24 cellular contexts compared by ENCODE assay signal in the genomic region with DNA sequence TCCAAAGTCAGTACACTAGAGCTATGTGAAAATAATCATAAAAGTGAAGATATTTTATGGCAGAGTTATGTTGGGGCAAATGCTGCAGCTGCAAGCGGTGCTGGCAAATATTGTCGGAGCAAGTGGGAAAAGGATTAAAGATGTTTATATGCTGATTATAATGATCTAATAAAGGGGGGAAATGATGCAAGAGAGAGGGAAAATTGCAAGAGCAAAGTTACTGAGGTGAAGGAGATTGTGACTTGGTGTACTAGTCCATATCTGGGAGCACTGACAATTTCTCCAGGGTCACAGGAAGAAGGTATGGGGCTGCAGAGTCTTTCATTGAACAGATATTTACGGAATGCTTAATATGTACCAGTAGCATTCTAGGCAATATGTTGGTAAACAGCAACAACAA.
"Had no signal": no experiment of that assay in that cellular context is flagged by ENCODE, and none has a peak within 500 bp of the region (broad histone marks: within the 10 kb centered on the region; RNA-seq: fewer than 3 reads in every experiment).

No MANE protein-coding gene starts in this region.

- ATAC-seq: natural killer cell; psoas muscle; right cardiac atrium; right lobe of liver; stimulated activated effector memory CD8-positive, alpha-beta T cell treated with anti-CD3 and anti-CD28 coated beads, Interleukin-12 subunit alpha, Interleukin-12 subunit beta, amount 100 ng/mL, for 72 hours; stimulated activated naive B cell treated with anti-CD40 and anti-IgM and Interleukin-4, amounts not matched to agents 10 μg/mL and 1 μg/mL and 100 μg/mL, for 72 hours; upper lobe of right lung had no signal

- H3K4me1 ChIP-seq: parathyroid adenoma, psoas muscle, right lobe of liver, stomach, tibial artery, transverse colon, upper lobe of right lung, uterus had no signal

- FAIRE-seq: small intestine had no signal

- H3K9me3 ChIP-seq: ovary, psoas muscle, right lobe of liver, sigmoid colon, stomach, thoracic aorta, tibial artery, transverse colon, upper lobe of right lung, uterus had no signal

- H3K27me3 ChIP-seq: neural progenitor cell, ovary, right lobe of liver, sigmoid colon, stomach, tibial artery, transverse colon, upper lobe of right lung, uterus had no signal

- DNase-seq: natural killer cell; occipital lobe; ovary; posterior cingulate gyrus; psoas muscle; right cardiac atrium; right lobe of liver; sigmoid colon; small intestine; stimulated activated CD4-positive, alpha-beta T cell treated with anti-CD3 and anti-CD28 coated beads, Interleukin-15, amount 100 ng/mL, for 24 hours; stimulated activated CD4-positive, alpha-beta T cell treated with anti-CD3 and anti-CD28 coated beads, Interleukin-2, amount 100 ng/mL, for 24 hours; stimulated activated CD4-positive, alpha-beta T cell treated with anti-CD3 and anti-CD28 coated beads, Interleukin-2, amount 100 ng/mL, for 48 hours; stimulated activated CD4-positive, alpha-beta T cell treated with anti-CD3 and anti-CD28 coated beads, Interleukin-4, amount 100 ng/mL, for 24 hours; stimulated activated naive B cell treated with anti-CD40 and anti-IgM and Interleukin-4, amounts not matched to agents 10 μg/mL and 1 μg/mL and 100 μg/mL, for 72 hours; stimulated activated naive CD4-positive, alpha-beta T cell treated with Interleukin-2 at 50 U/mL for 16 hours; stomach; tibial artery; transverse colon; upper lobe of right lung; uterus had no signal

- H3K79me2 ChIP-seq: parathyroid adenoma had no signal

- H3K4me3 ChIP-seq: neural progenitor cell, ovary, psoas muscle, right lobe of liver, sigmoid colon, stomach, thoracic aorta, tibial artery, transverse colon, upper lobe of right lung, uterus had no signal

- H2AFZ ChIP-seq: neural progenitor cell, parathyroid adenoma had no signal

- H3K9ac ChIP-seq: neural progenitor cell, parathyroid adenoma had no signal

- H3K36me3 ChIP-seq: ovary, uterus had no signal

- H3K4me2 ChIP-seq: neural progenitor cell had no signal

- H3K27ac ChIP-seq: neural progenitor cell, ovary, parathyroid adenoma, psoas muscle, right lobe of liver, sigmoid colon, stomach, thoracic aorta, tibial artery, transverse colon, upper lobe of right lung, uterus had no signal
